Comparison of ENCODE assay signal across 22 cellular contexts in genomic region chr6:19879663-19880062, GRCh38. TPM values are rescaled to one million over a fixed set of nuclear protein-coding genes. Genes with fewer than 3 reads are reported as not detected.
DNase-seq lines count a peak whose midpoint lies in the region; ATAC-seq and TF ChIP-seq lines count a peak whose summit lies in the region.
"Had no signal": no experiment of that assay in that cellular context is flagged by ENCODE, and none has a peak within 500 bp of the region (broad histone marks: within the 10 kb centered on the region; RNA-seq: fewer than 3 reads in every experiment).

No MANE protein-coding gene starts in this region.

- H3K27ac ChIP-seq in lower lobe of right lung (no peak overlapping the region), dorsolateral prefrontal cortex (no peak overlapping the region), uterus (no peak overlapping the region)
- H3K27ac ChIP-seq: brain microvascular endothelial cell, epithelial cell of prostate, gastroesophageal sphincter had no signal

- ATAC-seq in lower lobe of right lung (peak; percentile 74 to 86), HG02885 (IDR thresholded peaks at IDR 0.05; ENCODE audit: poor library complexity, unreplicated experiment) (no peak), GM21528 (IDR thresholded peaks at IDR 0.05; ENCODE audit: low FRiP score, unreplicated experiment) (no peak)
- ATAC-seq: gastroesophageal sphincter, left ventricle myocardium superior, right cardiac atrium had no signal

- DNase-seq in DMS79 (lab: John Stamatoyannopoulos, UW) (peak; percentile 99), NCI-H2029 treated with DMSO at 0.1 percent for 48 hours (lab: John Stamatoyannopoulos, UW) (peak; percentile 98), NCI-H748 (lab: John Stamatoyannopoulos, UW; ENCODE audit: unreplicated experiment) (peak; percentile 86), lower lobe of right lung (no peak), dorsolateral prefrontal cortex (no peak), uterus (no peak)
- DNase-seq: activated CD4-positive, CD25-positive, alpha-beta regulatory T cell treated with anti-CD3 and anti-CD28 coated beads, Interleukin-2, amount 50 U/mL, for 72 hours; activated naive CD8-positive, alpha-beta T cell treated with anti-CD3 and anti-CD28 coated beads, Interleukin-2, amount 10 ng/mL, durations not matched to agents 7 days and 5 days; brain microvascular endothelial cell; CD4-positive, CD25-positive, alpha-beta regulatory T cell; left ventricle myocardium superior; NCI-H82; right cardiac atrium; SK-N-SH; stimulated activated naive CD4-positive, alpha-beta T cell; upper lobe of left lung had no signal

- H3K36me3 ChIP-seq in lower lobe of right lung (no peaks in the 10 kb centered on the region), uterus (no peaks in the 10 kb centered on the region)
- H3K36me3 ChIP-seq: brain microvascular endothelial cell, gastroesophageal sphincter, upper lobe of left lung had no signal

- no peak overlapping the region for H3K4me3 ChIP-seq in lower lobe of right lung
- H3K4me3 ChIP-seq in dorsolateral prefrontal cortex: no peak overlapping the region
- no peak overlapping the region for H3K4me3 ChIP-seq in uterus
- H3K4me3 ChIP-seq: gastroesophageal sphincter, upper lobe of left lung had no signal

- no peak for TF ChIP-seq POLR2A in uterus (IDR thresholded peaks at IDR 0.05)

- H3K27me3 ChIP-seq in lower lobe of right lung (ENCODE audit: low read depth): no peaks in the 10 kb centered on the region
- H3K27me3 ChIP-seq in dorsolateral prefrontal cortex: peaks cover 0 to 11% (median 0%) of the 10 kb centered on the region in 45 donors
- no peaks in the 10 kb centered on the region for H3K27me3 ChIP-seq in uterus
- H3K27me3 ChIP-seq: brain microvascular endothelial cell, gastroesophageal sphincter, upper lobe of left lung had no signal

- H3K4me1 ChIP-seq in lower lobe of right lung: no peaks in the 10 kb centered on the region
- H3K4me1 ChIP-seq in uterus: no peaks in the 10 kb centered on the region
- H3K4me1 ChIP-seq: gastroesophageal sphincter had no signal

- intact Hi-C loops in lower lobe of right lung (cut with DNase I) (no loop called here), dorsolateral prefrontal cortex (cut with DNase I) (no loop called here), uterus (cut with DNase I; ENCODE audit: low total_unique reads) (no loop called here)

- no peaks in the 10 kb centered on the region for H3K9me3 ChIP-seq in lower lobe of right lung
- H3K9me3 ChIP-seq in uterus: no peaks in the 10 kb centered on the region
- H3K9me3 ChIP-seq: gastroesophageal sphincter, SK-N-SH, upper lobe of left lung had no signal

- no peak for TF ChIP-seq CTCF in lower lobe of right lung (IDR thresholded peaks at IDR 0.05)
- no peak for TF ChIP-seq CTCF in dorsolateral prefrontal cortex (IDR thresholded peaks at IDR 0.05 in 54 of 56, conservative IDR thresholded peaks at IDR 0.05 in 2 of 56; ENCODE audit: low read depth in 1 of 56, partially characterized antibody in 56 of 56)
- no peak for TF ChIP-seq CTCF in uterus (IDR thresholded peaks at IDR 0.05)

RNA-seq across cellular contexts. Expression of gene ID4, which starts 42.5 kb away (rescaled TPM):
- total RNA-seq in lower lobe of right lung (27.8 TPM), dorsolateral prefrontal cortex (100 to 1,000 TPM in 2 of 120 experiments, 10 to 100 TPM in 118; 11.2 to 125 (median 47.8) TPM), uterus (100 to 1,000 TPM in 1 of 4 donors, 10 to 100 TPM in 3; 29.2 to 147 (median 57.5) TPM)
- total RNA-seq: activated CD8-positive, alpha-beta memory T cell treated with anti-CD3 and anti-CD28 coated beads for 36 hours; activated naive CD8-positive, alpha-beta T cell treated with anti-CD3 and anti-CD28 coated beads, Interleukin-2, amount 10 ng/mL, durations not matched to agents 7 days and 5 days; activated T-helper 1 cell treated with anti-CD3 and anti-CD28 coated beads, Interleukin-12 subunit alpha, Interleukin-12 subunit beta, Interleukin-2, Interleukin-4 antibody, amounts not matched to agents 30 ng/mL and 10 ng/mL and 1 ng/mL, durations not matched to agents 14 hours and 24 hours and 36 hours; CD4-positive, CD25-positive, alpha-beta regulatory T cell had no signal

Comparison
In these comparisons a context has a peak if more than half of its experiments do, and no peak if none do; other contexts are left out.
1. DNase-seq: peak in DMS79 (single experiment), NCI-H2029 treated with DMSO at 0.1 percent for 48 hours (single experiment) and NCI-H748 (single experiment); none in lower lobe of right lung (single experiment), dorsolateral prefrontal cortex (0 of 10) and uterus (0 of 2).
2. ATAC-seq: peak in lower lobe of right lung (2 of 2); none in HG02885 (single experiment) and GM21528 (single experiment).